ENCODE assay signal across 2 cellular contexts in genomic region chr15:80455668-80456442, GRCh38.
TF ChIP-seq lines count a peak whose summit lies in the region.

No MANE protein-coding gene starts in this region.

TF ChIP-seq in HEK293, 187 proteins besides CTCF, POLR2A, EP300 and RAD21 (continued from another document and continues in another):
- TF ChIP-seq ZSCAN5A (tag by site-specific recombination; IDR thresholded peaks at IDR 0.05) (no peak), TSHZ1 (tag by site-specific recombination; IDR thresholded peaks at IDR 0.05; ENCODE audit: borderline replicate concordance) (0 out of 2 replicates have a peak, but pooled peaks have one; percentile 12), BCL11A (tag by site-specific recombination; IDR thresholded peaks at IDR 0.05; ENCODE audit: low read depth) (no peak), ZNF138 (tag by site-specific recombination; IDR thresholded peaks at IDR 0.05; ENCODE audit: borderline replicate concordance) (no peak), ZNF26 (tag by site-specific recombination; IDR thresholded peaks at IDR 0.05) (no peak), ZNF148 (tag by site-specific recombination; IDR thresholded peaks at IDR 0.05; ENCODE audit: borderline replicate concordance) (no peak), ZNF302 (tag by site-specific recombination; IDR thresholded peaks at IDR 0.05; ENCODE audit: low read depth) (no peak), ZNF629 (tag by site-specific recombination; IDR thresholded peaks at IDR 0.05) (0 out of 2 replicates have a peak, but pooled peaks have one; percentile 23), PRDM6 (tag by site-specific recombination; IDR thresholded peaks at IDR 0.05) (peak; percentile 44; the same call in 1 of the 2 replicates), ZBTB17 (tag by site-specific recombination; IDR thresholded peaks at IDR 0.05) (no peak), HOXA7 (CRISPR knock-in tag; IDR thresholded peaks at IDR 0.05; ENCODE audit: borderline replicate concordance) (no peak), ZNF654 (tag by site-specific recombination; IDR thresholded peaks at IDR 0.05; ENCODE audit: low read depth) (peak; percentile 84), ZNF292 (tag by site-specific recombination; IDR thresholded peaks at IDR 0.05; ENCODE audit: borderline replicate concordance, low read depth) (no peak), ZNF600 (tag by site-specific recombination; IDR thresholded peaks at IDR 0.05) (no peak), PRDM1 (tag by site-specific recombination; IDR thresholded peaks at IDR 0.05) (no peak), ZNF623 (tag by site-specific recombination; IDR thresholded peaks at IDR 0.05) (no peak), RBAK (tag by site-specific recombination; IDR thresholded peaks at IDR 0.05) (no peak), ZBTB1 (tag by site-specific recombination; IDR thresholded peaks at IDR 0.05) (no peak)

TF ChIP-seq in HepG2, 621 proteins besides CTCF, POLR2A, EP300 and RAD21 (continued from another document):
- no peak for TF ChIP-seq ZNF609 (CRISPR knock-in tag; IDR thresholded peaks at IDR 0.05; ENCODE audit: borderline replicate concordance)
- no peak for TF ChIP-seq ZNF713 (CRISPR knock-in tag; IDR thresholded peaks at IDR 0.05)
- TF ChIP-seq MEF2D (CRISPR knock-in tag; IDR thresholded peaks at IDR 0.05), result peak; percentile 31; the same call in 1 of the 2 replicates
- TF ChIP-seq SYNCRIP (IDR thresholded peaks at IDR 0.05; ENCODE audit: insufficient read depth, low read depth, low read length), result no peak
- no peak for TF ChIP-seq PLSCR1 (CRISPR knock-in tag; IDR thresholded peaks at IDR 0.05; ENCODE audit: borderline replicate concordance)
- no peak for TF ChIP-seq HOXA5 (CRISPR knock-in tag; IDR thresholded peaks at IDR 0.05)
- TF ChIP-seq FOSL2 (CRISPR knock-in tag; IDR thresholded peaks at IDR 0.05), result 0 out of 2 replicates have a peak, but pooled peaks have one; percentile 32
- no peak for TF ChIP-seq FOXC1 (CRISPR knock-in tag; IDR thresholded peaks at IDR 0.05; ENCODE audit: borderline replicate concordance)
- TF ChIP-seq ZNF788 (CRISPR knock-in tag; IDR thresholded peaks at IDR 0.05; ENCODE audit: borderline replicate concordance), result no peak
- no peak for TF ChIP-seq ZNF18 (CRISPR knock-in tag; IDR thresholded peaks at IDR 0.05; ENCODE audit: insufficient replicate concordance)
- TF ChIP-seq SMC3 (IDR thresholded peaks at IDR 0.05; ENCODE audit: low read length), result peak; percentile 91
- TF ChIP-seq E2F1 (CRISPR knock-in tag; IDR thresholded peaks at IDR 0.05), result no peak
- no peak for TF ChIP-seq TRAFD1 (CRISPR knock-in tag; IDR thresholded peaks at IDR 0.05; ENCODE audit: borderline replicate concordance)
- 0 out of 2 replicates have a peak, but pooled peaks have one; percentile 27 for TF ChIP-seq KDM2A (CRISPR knock-in tag; IDR thresholded peaks at IDR 0.05; ENCODE audit: borderline replicate concordance, low read depth)
- peak; percentile 57 for TF ChIP-seq TEAD3 (CRISPR knock-in tag; optimal IDR thresholded peaks at IDR 0.05; ENCODE audit: borderline replicate concordance)
- 0 out of 2 replicates have a peak, but pooled peaks have one; percentile 21 for TF ChIP-seq PITX1 (CRISPR knock-in tag; IDR thresholded peaks at IDR 0.05)
- TF ChIP-seq RORA (CRISPR knock-in tag; IDR thresholded peaks at IDR 0.05), result no peak
